In genomic region chr10:71392791-71393781, GRCh38 we compare ENCODE assay signal across 19 cellular contexts. TPM values are rescaled to one million over a fixed set of nuclear protein-coding genes. Genes with fewer than 3 reads are reported as not detected.
DNase-seq lines count a peak whose midpoint lies in the region; FAIRE-seq and TF ChIP-seq lines count a peak whose summit lies in the region.
"Had no signal": no experiment of that assay in that cellular context is flagged by ENCODE, and none has a peak within 500 bp of the region (broad histone marks: within the 10 kb centered on the region; RNA-seq: fewer than 3 reads in every experiment).

No MANE protein-coding gene starts in this region.

- peaks cover 79% of the 10 kb centered on the region for H3K27me3 Mint-ChIP-seq in osteocyte (ENCODE audit: unreplicated experiment)

- H3K27ac ChIP-seq in PC-9 = peak overlapping the region; percentile 69
- no peak overlapping the region for H3K27ac ChIP-seq in osteoblast (ENCODE audit: low read depth, low read length)

- H4K20me1 ChIP-seq in PC-9 (ENCODE audit: insufficient read depth) (no peaks in the 10 kb centered on the region), osteoblast (ENCODE audit: insufficient read depth, low read length) (no peaks in the 10 kb centered on the region)

- H3K27ac Mint-ChIP-seq in osteocyte (ENCODE audit: unreplicated experiment) = no peak overlapping the region
- H3K27ac Mint-ChIP-seq: CD4-positive, CD25-positive, alpha-beta regulatory T cell had no signal

- BruUV-seq in PC-9 (replicated peaks; lab: Mats Ljungman, UMichigan) = no TSS peak

- intact Hi-C loops in PC-9 (cut with micrococcal nuclease; ENCODE audit: unreplicated experiment) = loop anchor here (10.0 kb wide), 1 partner anchor 652 kb away; no protein-coding TSS in a partner anchor

- POLR2A ChIA-PET in PC-9 (lab: Charles Lee; ENCODE audit: unreplicated experiment) = no interaction called here

- DNase-seq in PC-9 = peak in 1 of 2 experiments; percentile 81
- DNase-seq in ecto neural progenitor cell (ENCODE audit: low spot score) = peak; percentile 43
- peak; percentile 70 for DNase-seq in osteoblast (ENCODE audit: insufficient read length, low spot score, missing footprints)
- no peak for DNase-seq in urothelium cell line (ENCODE audit: low spot score)
- no peak for DNase-seq in osteocyte (ENCODE audit: extremely low spot score, unreplicated experiment)
- no peak for DNase-seq in NCI-H748 treated with DMSO at 0.1 percent for 48 hours (lab: John Stamatoyannopoulos, UW)
- no peak for DNase-seq in HUDEP-2 (lab: John Stamatoyannopoulos, UW; ENCODE audit: unreplicated experiment in 76 of 76)
- DNase-seq: BE2C; CD4-positive, CD25-positive, alpha-beta regulatory T cell; DMS79; Karpas-422; NCI-H1417; NCI-H187 treated with DMSO at 0.1 percent for 48 hours; NCI-H226; NCI-H510A treated with DMSO at 0.1 percent for 48 hours; NCI-H774; NK-92 treated with Interleukin-12 subunit alpha and Interleukin-12 subunit beta, amount 100 ng/mL, for 24 hours; SIG-M5; SK-N-SH had no signal

- no peaks in the 10 kb centered on the region for H3K9me3 ChIP-seq in PC-9 (ENCODE audit: insufficient read depth, low read depth)
- H3K9me3 ChIP-seq in osteoblast (ENCODE audit: low read depth, low read length) = no peaks in the 10 kb centered on the region
- H3K9me3 ChIP-seq: BE2C, SK-N-SH had no signal

- H3K27me3 ChIP-seq in PC-9 (ENCODE audit: insufficient read depth, low read depth) (peaks cover 8% of the 10 kb centered on the region; the same call in 1 of the 2 replicates), osteoblast (ENCODE audit: insufficient read depth, low read length) (peaks cover 80% of the 10 kb centered on the region)

- H3K4me1 Mint-ChIP-seq in osteocyte (ENCODE audit: unreplicated experiment) = peaks cover 7% of the 10 kb centered on the region

- H3K9me3 Mint-ChIP-seq in osteocyte (ENCODE audit: unreplicated experiment) = no peaks in the 10 kb centered on the region

- H3K4me1 ChIP-seq in PC-9 (replicated peaks; ENCODE audit: insufficient read depth) = peaks cover 41% of the 10 kb centered on the region
- H3K4me1 ChIP-seq in osteoblast (ENCODE audit: insufficient read depth, low read length) = no peaks in the 10 kb centered on the region
- H3K4me1 ChIP-seq: BE2C had no signal

- peak overlapping the region; percentile 48 for H3K4me2 ChIP-seq in PC-9
- H3K4me2 ChIP-seq in osteoblast (ENCODE audit: insufficient read depth, low read length) = no peak overlapping the region
- H3K4me2 ChIP-seq: SK-N-SH had no signal

- H3K36me3 Mint-ChIP-seq in osteocyte (ENCODE audit: unreplicated experiment) = no peaks in the 10 kb centered on the region
- H3K36me3 Mint-ChIP-seq: CD4-positive, CD25-positive, alpha-beta regulatory T cell had no signal

- no peak for TF ChIP-seq CTCF in PC-9 (conservative IDR thresholded peaks at IDR 0.05)
- TF ChIP-seq CTCF in osteoblast (IDR thresholded peaks at IDR 0.05; ENCODE audit: extremely low read depth, low read depth, low read length) = no peak
- no peak for TF ChIP-seq CTCF in osteocyte (IDR thresholded peaks at IDR 0.05)

- H2AFZ ChIP-seq in PC-9 (no peak overlapping the region), osteoblast (ENCODE audit: low read length) (no peak overlapping the region)

- no peaks in the 10 kb centered on the region for H3K79me2 ChIP-seq in PC-9 (ENCODE audit: low read depth)
- no peaks in the 10 kb centered on the region for H3K79me2 ChIP-seq in osteoblast (ENCODE audit: insufficient read depth, low read length)

- H3F3A ChIP-seq in PC-9 (ENCODE audit: insufficient read depth, low read depth) = peaks cover 32% of the 10 kb centered on the region; the same call in 1 of the 2 replicates

- CTCF ChIA-PET in PC-9 (lab: Charles Lee) = no interaction called here

- H3K4me3 ChIP-seq in PC-9 = no peak overlapping the region
- no peak overlapping the region for H3K4me3 ChIP-seq in osteoblast (ENCODE audit: insufficient read depth, low read length)

- no peaks in the 10 kb centered on the region for H3K9me2 ChIP-seq in PC-9 (ENCODE audit: insufficient read depth)
- H3K9me2 ChIP-seq: SK-N-SH had no signal

- H3K4me3 Mint-ChIP-seq in osteocyte (ENCODE audit: unreplicated experiment) = no peak overlapping the region

- FAIRE-seq in urothelium cell line (lab: Jason Lieb, UNC) = peak; percentile 40

- no peaks in the 10 kb centered on the region for H3K36me3 ChIP-seq in PC-9 (ENCODE audit: low read depth)
- no peaks in the 10 kb centered on the region for H3K36me3 ChIP-seq in osteoblast (ENCODE audit: insufficient read depth, low read length)
- H3K36me3 ChIP-seq: BE2C had no signal

RNA-seq across cellular contexts. Expression of gene CDH23, which starts 3.6 kb away (rescaled TPM):
- total RNA-seq in PC-9 (2021) (7.8 and 13.3 TPM in 2 replicates), osteoblast (under 0.01 and 0.36 TPM in 2 replicates), osteocyte (not detected in 2 replicates)

Comparison
In these comparisons a context has a peak if more than half of its experiments do, and no peak if none do; other contexts are left out.
1. DNase-seq: peak in ecto neural progenitor cell (single experiment) and osteoblast (single experiment); none in urothelium cell line (single experiment), osteocyte (single experiment), NCI-H748 treated with DMSO at 0.1 percent for 48 hours (single experiment) and HUDEP-2 (0 of 76).